12 cellular contexts compared by ENCODE assay signal in genomic region chr21:45365608-45366241, GRCh38. TPM values are rescaled to one million over a fixed set of nuclear protein-coding genes. Genes with fewer than 3 reads are reported as not detected.
DNase-seq lines count a peak whose midpoint lies in the region; FAIRE-seq and TF ChIP-seq lines count a peak whose summit lies in the region.
"Had no signal": no experiment of that assay in that cellular context is flagged by ENCODE, and none has a peak within 500 bp of the region (broad histone marks: within the 10 kb centered on the region; RNA-seq: fewer than 3 reads in every experiment).

No MANE protein-coding gene starts in this region.

- no peaks in the 10 kb centered on the region for H3K36me3 ChIP-seq in astrocyte (ENCODE audit: insufficient read depth, low read length)
- no peaks in the 10 kb centered on the region for H3K36me3 ChIP-seq in tibial artery
- no peaks in the 10 kb centered on the region for H3K36me3 ChIP-seq in OCI-LY7 (ENCODE audit: insufficient read depth, low read length)

- H3K27me3 ChIP-seq in astrocyte (ENCODE audit: insufficient read depth, low read length) (no peaks in the 10 kb centered on the region), tibial artery (no peaks in the 10 kb centered on the region)

- H3K4me1 Mint-ChIP-seq in HFFc6 (ENCODE audit: low read depth) (peaks cover 62% of the 10 kb centered on the region), astrocyte (ENCODE audit: low read depth, unreplicated experiment) (peaks cover 43% of the 10 kb centered on the region)

- peak overlapping the region; percentile 25 for H3K4me2 ChIP-seq in astrocyte (ENCODE audit: low read length)
- no peak overlapping the region for H3K4me2 ChIP-seq in OCI-LY7 (ENCODE audit: low read length)

- no peaks in the 10 kb centered on the region for H3K36me3 Mint-ChIP-seq in HFFc6 (ENCODE audit: low read depth)
- H3K36me3 Mint-ChIP-seq in astrocyte (ENCODE audit: low read depth, unreplicated experiment) = no peaks in the 10 kb centered on the region

- H3K9me3 ChIP-seq in astrocyte (ENCODE audit: insufficient read depth, low read depth, low read length) (no peaks in the 10 kb centered on the region), tibial artery (no peaks in the 10 kb centered on the region), OCI-LY7 (ENCODE audit: low read length) (no peaks in the 10 kb centered on the region)

- no peaks in the 10 kb centered on the region for H3K79me2 ChIP-seq in astrocyte (ENCODE audit: insufficient read depth, low read length)
- no peaks in the 10 kb centered on the region for H3K79me2 ChIP-seq in OCI-LY7 (ENCODE audit: insufficient read depth, low read depth, low read length)

- POLR2A ChIA-PET in OCI-LY7 (lab: Charles Lee) = no interaction called here

- H3K27ac Mint-ChIP-seq in HFFc6 = peak overlapping the region; percentile 100
- peak overlapping the region; percentile 98 for H3K27ac Mint-ChIP-seq in astrocyte (ENCODE audit: unreplicated experiment)

- H3K27ac ChIP-seq in astrocyte (ENCODE audit: low read depth, low read length) (peak overlapping the region; percentile 99), tibial artery (peak overlapping the region; percentile 93 to 98), OCI-LY7 (ENCODE audit: low read depth, low read length, poor library complexity, severe bottlenecking) (no peak overlapping the region)

- peak overlapping the region; percentile 90 for H3K9ac ChIP-seq in astrocyte (ENCODE audit: low read length)

- DNase-seq in HFFc6 = no peak
- peak; percentile 88 for DNase-seq in astrocyte (ENCODE audit: low read depth)
- DNase-seq in iPS-NIHi7 (ENCODE audit: extremely low spot score) = peak; percentile 75
- DNase-seq in tibial artery = no peak
- DNase-seq in OCI-LY7 (ENCODE audit: low spot score) = no peak
- DNase-seq in SKM-1 (lab: John Stamatoyannopoulos, UW; ENCODE audit: unreplicated experiment) = no peak
- no peak for DNase-seq in NCI-H524 (lab: John Stamatoyannopoulos, UW)
- no peak for DNase-seq in ecto neural progenitor cell (ENCODE audit: low spot score)
- DNase-seq: activated effector memory CD4-positive, alpha-beta T cell treated with Interleukin-2 at 50 U/mL for 16 hours; NCI-H1694 treated with DMSO at 0.1 percent for 48 hours; occipital lobe had no signal

- CTCF ChIA-PET in OCI-LY7 (lab: Charles Lee; ENCODE audit: unreplicated experiment) = interaction anchor here (0.6 kb wide), 1 partner anchor 9 kb away, joined by 3 read pairs; no protein-coding TSS in a partner anchor

- H3K4me1 ChIP-seq in astrocyte (ENCODE audit: insufficient read depth, low read length) (peaks cover 42% of the 10 kb centered on the region), tibial artery (peaks cover 0 to 53% (median 44%) of the 10 kb centered on the region in 4 donors), OCI-LY7 (ENCODE audit: insufficient read depth, low read length, poor library complexity, severe bottlenecking) (no peaks in the 10 kb centered on the region)

- H2AFZ ChIP-seq in astrocyte (ENCODE audit: low read depth, low read length) (no peak overlapping the region), OCI-LY7 (ENCODE audit: low read length) (no peak overlapping the region)

- H3K4me3 Mint-ChIP-seq in HFFc6 (peak overlapping the region; percentile 62), astrocyte (ENCODE audit: unreplicated experiment) (peak overlapping the region; percentile 20)

- no peak overlapping the region for H3K4me3 ChIP-seq in astrocyte (ENCODE audit: insufficient read depth, low read depth, low read length)
- no peak overlapping the region for H3K4me3 ChIP-seq in tibial artery
- H3K4me3 ChIP-seq in OCI-LY7 (ENCODE audit: low read depth, low read length, poor library complexity, severe bottlenecking) = no peak overlapping the region

- peaks cover 2% of the 10 kb centered on the region for H3K27me3 Mint-ChIP-seq in HFFc6 (ENCODE audit: insufficient read depth)
- no peaks in the 10 kb centered on the region for H3K27me3 Mint-ChIP-seq in astrocyte (ENCODE audit: low read depth, unreplicated experiment)

- intact Hi-C loops in tibial artery (cut with DNase I; ENCODE audit: low total_unique reads) = loop anchor here (2.0 kb wide), 2 partner anchors 47 to 71 kb away; no protein-coding TSS in a partner anchor
- intact Hi-C loops in OCI-LY7 (cut with micrococcal nuclease; ENCODE audit: unreplicated experiment) = no loop called here

- no TSS peak for BruUV-seq in OCI-LY7 (replicated peaks; lab: Mats Ljungman, UMichigan)

- FAIRE-seq in astrocyte (lab: Jason Lieb, UNC) = peak; percentile 34
- FAIRE-seq: GM18507 had no signal

- no peaks in the 10 kb centered on the region for H3K9me2 ChIP-seq in OCI-LY7 (ENCODE audit: insufficient read depth, low read length)

- TF ChIP-seq CTCF in HFFc6 (IDR thresholded peaks at IDR 0.05) (no peak), astrocyte (IDR thresholded peaks at IDR 0.05; ENCODE audit: insufficient read depth, low read depth, low read length) (no peak), tibial artery (IDR thresholded peaks at IDR 0.05) (no peak), OCI-LY7 (conservative IDR thresholded peaks at IDR 0.05; ENCODE audit: low read length) (no peak)

- no peaks in the 10 kb centered on the region for H3K9me3 Mint-ChIP-seq in HFFc6
- no peaks in the 10 kb centered on the region for H3K9me3 Mint-ChIP-seq in astrocyte (ENCODE audit: unreplicated experiment)

- H4K20me1 ChIP-seq in astrocyte (ENCODE audit: insufficient read depth, low read length) (no peaks in the 10 kb centered on the region), OCI-LY7 (ENCODE audit: insufficient read depth, low read length) (no peaks in the 10 kb centered on the region)

RNA-seq across cellular contexts. Expression of gene COL18A1, which starts 39.2 kb away (rescaled TPM):
- total RNA-seq in HFFc6 (2021; fragmentation: NEBNext Ultra II Directional; extraction: Animal tissue kit (Norgen Biotek cat#: 25700)) = 10 to 100 TPM; 39.8 to 93.5 (median 86.8) TPM
- total RNA-seq in astrocyte (616 and 692 TPM in 2 replicates), OCI-LY7 (2022) (0.18 and 0.23 TPM in 2 replicates)
- total RNA-seq in OCI-LY7 (2014; rRNA removed; shearing (Covaris generic)) = 4.9 and 7.4 TPM in 2 replicates

Comparison
In these comparisons a context has a peak if more than half of its experiments do, and no peak if none do; other contexts are left out.
1. DNase-seq: peak in astrocyte (single experiment) and iPS-NIHi7 (single experiment); none in HFFc6 (single experiment), tibial artery (0 of 2), OCI-LY7 (single experiment), SKM-1 (single experiment), NCI-H524 (0 of 2) and ecto neural progenitor cell (single experiment).
2. RNA of gene COL18A1, which starts 39.2 kb away (total RNA-seq): 616 to 692 TPM in astrocyte and 39.8 to 93.5 TPM in HFFc6; 0.18 to 7.4 TPM in OCI-LY7; every median in the first group is over 4 times any median in the second.